In the genomic region with DNA sequence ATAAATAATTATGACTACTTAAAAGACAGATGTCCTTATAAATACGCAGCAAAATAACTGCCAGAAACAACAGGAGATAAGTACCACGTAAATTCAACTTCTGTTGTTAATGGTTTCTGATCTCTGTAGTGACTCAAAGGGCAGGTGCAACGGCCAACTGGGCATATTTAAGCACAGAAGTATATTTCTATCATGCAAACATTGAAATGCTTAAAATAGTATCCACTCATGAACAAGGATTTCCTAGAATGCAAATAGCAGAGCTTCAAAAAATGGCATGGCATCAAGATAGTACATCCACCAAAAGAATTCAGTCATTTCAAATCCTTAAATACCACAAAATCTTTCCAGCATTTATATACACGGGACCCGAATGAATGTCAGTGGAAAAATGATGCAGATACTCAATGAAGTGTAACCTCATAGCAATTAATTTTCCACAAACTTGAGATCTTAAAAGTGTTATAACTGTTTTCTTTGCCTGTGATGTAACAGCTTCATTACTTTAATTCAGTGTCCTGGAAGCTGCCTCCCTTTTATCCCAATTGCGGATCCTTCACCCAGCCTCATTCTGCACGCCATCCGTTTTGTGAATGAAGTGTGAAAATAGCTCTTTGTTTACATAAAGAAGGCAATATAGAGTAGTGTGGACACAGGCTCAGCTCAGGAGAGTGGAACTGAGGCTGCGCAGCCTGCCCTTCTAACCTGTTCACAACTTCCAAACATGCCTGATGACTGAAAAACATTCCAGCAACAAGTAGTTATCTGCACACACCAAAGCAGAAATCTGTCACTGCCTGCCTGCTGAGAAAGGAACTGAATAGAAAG, we compare ENCODE assay signal across 20 cellular contexts. TPM values are rescaled to one million over a fixed set of nuclear protein-coding genes. Genes with fewer than 3 reads are reported as not detected.
DNase-seq lines count a peak whose midpoint lies in the region; ATAC-seq and TF ChIP-seq lines count a peak whose summit lies in the region.
"Had no signal": no experiment of that assay in that cellular context is flagged by ENCODE, and none has a peak within 500 bp of the region (broad histone marks: within the 10 kb centered on the region; RNA-seq: fewer than 3 reads in every experiment).

No MANE protein-coding gene starts in this region.

- H3K27me3 ChIP-seq in SK-N-SH (ENCODE audit: insufficient read depth) = no peaks in the 10 kb centered on the region
- H3K27me3 ChIP-seq in hepatocyte = no peaks in the 10 kb centered on the region
- H3K27me3 ChIP-seq: cardiac muscle cell, heart left ventricle, tibial nerve had no signal

- H3K4me2 ChIP-seq in SK-N-SH = peak overlapping the region; percentile 66
- H3K4me2 ChIP-seq in hepatocyte = peak overlapping the region; percentile 7

- H3K4me1 ChIP-seq in SK-N-SH (ENCODE audit: control insufficient read depth in 1 of 2, insufficient read depth in 2 of 2, low read depth in 1 of 2, low read length in 1 of 2) (peaks cover 0 to 66% of the 10 kb centered on the region in 2 experiments; a peak in 3 of 4 replicates), hepatocyte (ENCODE audit: insufficient read depth) (peaks cover 38% of the 10 kb centered on the region)

- TF ChIP-seq RAD21 in SK-N-SH (IDR thresholded peaks at IDR 0.05; ENCODE audit: low read length) = no peak

- ATAC-seq in HG03097 (IDR thresholded peaks at IDR 0.05; ENCODE audit: low FRiP score, unreplicated experiment) = no peak
- ATAC-seq: activated CD4-positive, CD25-positive, alpha-beta regulatory T cell treated with anti-CD3 and anti-CD28 coated beads, Interleukin-2, amount 50 U/mL, for 24 hours had no signal

- WGBS in SK-N-SH (ENCODE audit: low lambda C conversion rate) = 73% methylated on average over 9 of the region's 9 CpGs
- WGBS in hepatocyte (ENCODE audit: low lambda C conversion rate, missing lambda C conversion rate) = 70% methylated on average over 9 of the region's 9 CpGs

- no peak overlapping the region for H3K4me3 ChIP-seq in SK-N-SH (ENCODE audit: low read depth in 2 of 2, low read length in 1 of 2)
- no peak overlapping the region for H3K4me3 ChIP-seq in hepatocyte
- H3K4me3 ChIP-seq: cardiac muscle cell, heart left ventricle, tibial nerve had no signal

- POLR2A ChIA-PET in SK-N-SH (lab: Yijun Ruan, JAX) = no interaction called here

- no peaks in the 10 kb centered on the region for H3K9me2 ChIP-seq in SK-N-SH
- no peaks in the 10 kb centered on the region for H3K9me2 ChIP-seq in hepatocyte (replicated peaks; ENCODE audit: insufficient read depth)

- no peak for TF ChIP-seq EP300 in SK-N-SH (IDR thresholded peaks at IDR 0.05; ENCODE audit: borderline replicate concordance in 1 of 2, low read depth in 1 of 2, low read length in 1 of 2)

- H2AFZ ChIP-seq in SK-N-SH (ENCODE audit: low read depth) (no peak overlapping the region), hepatocyte (no peak overlapping the region)

- H3K9ac ChIP-seq in SK-N-SH = 0 out of 2 replicates have a peak overlapping the region, but pooled peaks have one; percentile 7

- H3F3A ChIP-seq in SK-N-SH (replicated peaks; ENCODE audit: insufficient read depth) = peaks cover 7% of the 10 kb centered on the region

- TF ChIP-seq CTCF in SK-N-SH (IDR thresholded peaks at IDR 0.05) = no peak
- no peak for TF ChIP-seq CTCF in hepatocyte (IDR thresholded peaks at IDR 0.05; ENCODE audit: poor library complexity)

- peaks cover 100% of the 10 kb centered on the region for H3K79me2 ChIP-seq in SK-N-SH (ENCODE audit: insufficient read depth)
- H3K79me2 ChIP-seq in hepatocyte = peaks cover 98% of the 10 kb centered on the region

- H3K27ac ChIP-seq in SK-N-SH (ENCODE audit: low read depth in 2 of 2, low read length in 1 of 2) = peak overlapping the region; percentile 63; a peak in 3 of 4 replicates
- peak overlapping the region; percentile 35 for H3K27ac ChIP-seq in hepatocyte
- H3K27ac ChIP-seq: cardiac muscle cell, heart left ventricle, tibial nerve had no signal

- peaks cover 0 to 2% of the 10 kb centered on the region in 2 experiments for H3K36me3 ChIP-seq in SK-N-SH (replicated peaks in 1 of 2; ENCODE audit: control insufficient read depth in 1 of 2, insufficient read depth in 2 of 2, low read length in 1 of 2)
- no peaks in the 10 kb centered on the region for H3K36me3 ChIP-seq in hepatocyte (replicated peaks; ENCODE audit: insufficient read depth, low read depth)
- H3K36me3 ChIP-seq: cardiac muscle cell, heart left ventricle, tibial nerve had no signal

- H3K9me3 ChIP-seq in SK-N-SH (no peaks in the 10 kb centered on the region), hepatocyte (ENCODE audit: low read depth) (no peaks in the 10 kb centered on the region)
- H3K9me3 ChIP-seq: tibial nerve had no signal

- DNase-seq in NCI-H1417 (lab: John Stamatoyannopoulos, UW) (peak in 2 of 3 experiments; percentile 22 to 80), NCI-H1417 treated with DMSO at 0.1 percent for 48 hours (lab: John Stamatoyannopoulos, UW) (no peak), SK-N-SH (no peak), hepatocyte (ENCODE audit: low spot score) (peak; percentile 37), superior temporal gyrus (ENCODE audit: extremely low spot score) (peak; percentile 13), C1 segment of cervical spinal cord (lab: John Stamatoyannopoulos, UW) (no peak)
- DNase-seq in stimulated activated CD4-positive, alpha-beta T cell treated with anti-CD3 and anti-CD28 coated beads, Interleukin-2, amount 100 ng/mL, for 48 hours = no peak
- DNase-seq: 8988T; activated naive CD4-positive, alpha-beta T cell treated with anti-CD3 and anti-CD28 coated beads for 36 hours; CD4-positive, alpha-beta memory T cell; heart left ventricle; NCI-H226; stimulated activated CD4-positive, alpha-beta T cell treated with anti-CD3 and anti-CD28 coated beads, Interleukin-2, amount 100 ng/mL, for 24 hours; stimulated activated CD8-positive, alpha-beta memory T cell treated with anti-CD3 and anti-CD28 coated beads, Interleukin-4, amount 100 ng/mL, for 48 hours; T-helper 1 cell had no signal

- CTCF ChIA-PET in SK-N-SH (lab: Yijun Ruan, JAX) = interaction anchor here (0.6 to 4.4 kb wide), 4 partner anchors 8 to 381 kb away, joined by 3 to 23 read pairs (median 4); a partner anchor contains a TSS

- H4K20me1 ChIP-seq in SK-N-SH (ENCODE audit: insufficient read depth) (no peaks in the 10 kb centered on the region), hepatocyte (ENCODE audit: insufficient read depth, poor library complexity, severe bottlenecking) (no peaks in the 10 kb centered on the region)

TF ChIP-seq in SK-N-SH, 30 proteins besides CTCF, POLR2A, EP300 and RAD21:
- TF ChIP-seq RCOR1 (IDR thresholded peaks at IDR 0.05; ENCODE audit: low read length) (no peak), SIN3A (IDR thresholded peaks at IDR 0.05; ENCODE audit: borderline replicate concordance, low read depth, low read length) (no peak), MEF2A (IDR thresholded peaks at IDR 0.05; ENCODE audit: borderline replicate concordance, low read depth) (no peak), ELF1 (IDR thresholded peaks at IDR 0.05) (no peak), MXI1 (IDR thresholded peaks at IDR 0.05; ENCODE audit: low read depth, low read length) (no peak), RFX5 (IDR thresholded peaks at IDR 0.05; ENCODE audit: low read length) (no peak), NFIC (IDR thresholded peaks at IDR 0.05; ENCODE audit: borderline replicate concordance) (no peak), FOSL2 (IDR thresholded peaks at IDR 0.05; ENCODE audit: borderline replicate concordance, low read depth) (no peak), RXRA (IDR thresholded peaks at IDR 0.05; ENCODE audit: borderline replicate concordance, low read depth) (no peak), TCF12 (IDR thresholded peaks at IDR 0.05) (0 out of 2 replicates have a peak, but pooled peaks have one; percentile 12), FOXM1 (IDR thresholded peaks at IDR 0.05; ENCODE audit: low read depth) (no peak), CHD2 (IDR thresholded peaks at IDR 0.05; ENCODE audit: low read length, partially characterized antibody) (no peak)
- TF ChIP-seq, protein P1, sequence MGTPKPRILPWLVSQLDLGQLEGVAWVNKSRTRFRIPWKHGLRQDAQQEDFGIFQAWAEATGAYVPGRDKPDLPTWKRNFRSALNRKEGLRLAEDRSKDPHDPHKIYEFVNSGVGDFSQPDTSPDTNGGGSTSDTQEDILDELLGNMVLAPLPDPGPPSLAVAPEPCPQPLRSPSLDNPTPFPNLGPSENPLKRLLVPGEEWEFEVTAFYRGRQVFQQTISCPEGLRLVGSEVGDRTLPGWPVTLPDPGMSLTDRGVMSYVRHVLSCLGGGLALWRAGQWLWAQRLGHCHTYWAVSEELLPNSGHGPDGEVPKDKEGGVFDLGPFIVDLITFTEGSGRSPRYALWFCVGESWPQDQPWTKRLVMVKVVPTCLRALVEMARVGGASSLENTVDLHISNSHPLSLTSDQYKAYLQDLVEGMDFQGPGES (IDR thresholded peaks at IDR 0.05; ENCODE audit: low read depth, low read length) = no peak
- TF ChIP-seq, protein P2, sequence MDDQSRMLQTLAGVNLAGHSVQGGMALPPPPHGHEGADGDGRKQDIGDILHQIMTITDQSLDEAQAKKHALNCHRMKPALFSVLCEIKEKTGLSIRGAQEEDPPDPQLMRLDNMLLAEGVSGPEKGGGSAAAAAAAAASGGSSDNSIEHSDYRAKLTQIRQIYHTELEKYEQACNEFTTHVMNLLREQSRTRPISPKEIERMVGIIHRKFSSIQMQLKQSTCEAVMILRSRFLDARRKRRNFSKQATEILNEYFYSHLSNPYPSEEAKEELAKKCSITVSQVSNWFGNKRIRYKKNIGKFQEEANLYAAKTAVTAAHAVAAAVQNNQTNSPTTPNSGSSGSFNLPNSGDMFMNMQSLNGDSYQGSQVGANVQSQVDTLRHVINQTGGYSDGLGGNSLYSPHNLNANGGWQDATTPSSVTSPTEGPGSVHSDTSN (IDR thresholded peaks at IDR 0.05) = 0 out of 2 replicates have a peak, but pooled peaks have one; percentile 16
TF ChIP-seq in SK-N-SH: peak in this region for 2.

RNA-seq across cellular contexts. Expression of a gene that starts 10.1 kb away (rescaled TPM):
- polyA plus RNA-seq in SK-N-SH (2012; rRNA removed) (29.8 and 36.2 TPM in 2 replicates), hepatocyte (30.2 and 35.5 TPM in 2 replicates)
- 37.7 and 40.7 TPM in 2 replicates for polyA plus RNA-seq in SK-N-SH (2012; cell fraction: cytosol; rRNA removed)
- polyA plus RNA-seq in SK-N-SH (2012; cell fraction: nucleus; rRNA removed) = 27.3 and 49.5 TPM in 2 replicates
- total RNA-seq in hepatocyte = 58.7 and 63.3 TPM in 2 replicates
- total RNA-seq: activated naive CD4-positive, alpha-beta T cell treated with anti-CD3 and anti-CD28 coated beads for 36 hours; OCI-LY7 had no signal
- polyA plus RNA-seq: CD4-positive, alpha-beta memory T cell had no signal

Comparison
In these comparisons a context has a peak if more than half of its experiments do, and no peak if none do; other contexts are left out.
1. DNase-seq: peak in NCI-H1417 (2 of 3), hepatocyte (single experiment) and superior temporal gyrus (single experiment); none in NCI-H1417 treated with DMSO at 0.1 percent for 48 hours (single experiment), SK-N-SH (single experiment), stimulated activated CD4-positive, alpha-beta T cell treated with anti-CD3 and anti-CD28 coated beads, Interleukin-2, amount 100 ng/mL, for 48 hours (0 of 2) and C1 segment of cervical spinal cord (0 of 14).